In genomic region chr10:73552819-73553218, GRCh38 we compare ENCODE assay signal across 17 cellular contexts. TPM values are rescaled to one million over a fixed set of nuclear protein-coding genes. Genes with fewer than 3 reads are reported as not detected.
A peak's percentile ranks its signal among the peaks of the same experiment; 100 is the strongest.
DNase-seq lines count a peak whose midpoint lies in the region; ATAC-seq lines count a peak whose summit lies in the region.
"Had no signal": no experiment of that assay in that cellular context is flagged by ENCODE, and none has a peak within 500 bp of the region (broad histone marks: within the 10 kb centered on the region; RNA-seq: fewer than 3 reads in every experiment).

No MANE protein-coding gene starts in this region.

- H3K27me3 Mint-ChIP-seq in activated T-cell treated with anti-CD3 and anti-CD28 coated beads, Interleukin-2, amount 50 U/mL, for 24 hours: no peaks in the 10 kb centered on the region
- H3K27me3 Mint-ChIP-seq in activated naive CD4-positive, alpha-beta T cell treated with anti-CD3 and anti-CD28 coated beads for 36 hours (ENCODE audit: low read depth): no peaks in the 10 kb centered on the region

- H3K27me3 ChIP-seq in aorta (ENCODE audit: control insufficient read depth in 1 of 2, insufficient read depth in 2 of 2, low read length in 1 of 2): no peaks in the 10 kb centered on the region

- no peak overlapping the region for H3K4me3 ChIP-seq in aorta (ENCODE audit: low read length in 2 of 2)
- H3K4me3 ChIP-seq: ovary had no signal

- no peaks in the 10 kb centered on the region for H3K9me3 Mint-ChIP-seq in activated T-cell treated with anti-CD3 and anti-CD28 coated beads, Interleukin-2, amount 50 U/mL, for 24 hours
- no peaks in the 10 kb centered on the region for H3K9me3 Mint-ChIP-seq in activated naive CD4-positive, alpha-beta T cell treated with anti-CD3 and anti-CD28 coated beads for 36 hours
- H3K9me3 Mint-ChIP-seq: activated naive CD8-positive, alpha-beta T cell treated with anti-CD3 and anti-CD28 coated beads, Interleukin-2, amount 10 ng/mL, durations not matched to agents 7 days and 5 days; stimulated activated effector memory CD8-positive, alpha-beta T cell treated with anti-CD3 and anti-CD28 coated beads, Interleukin-12 subunit alpha, Interleukin-12 subunit beta, amount 100 ng/mL, for 72 hours had no signal

- no peak overlapping the region for H3K27ac ChIP-seq in aorta (ENCODE audit: low read depth in 1 of 2, low read length in 2 of 2)
- H3K27ac ChIP-seq: ovary had no signal

- intact Hi-C loops in left ventricle myocardium superior (cut with micrococcal nuclease) (no loop called here), Right ventricle myocardium superior (cut with DNase I) (no loop called here), sciatic nerve (cut with DNase I) (no loop called here), aorta (cut with DNase I) (no loop called here)
- intact Hi-C loops in activated naive CD4-positive, alpha-beta T cell treated with anti-CD3 and anti-CD28 coated beads for 36 hours (cut with micrococcal nuclease): no loop called here

- H3K36me3 Mint-ChIP-seq in activated T-cell treated with anti-CD3 and anti-CD28 coated beads, Interleukin-2, amount 50 U/mL, for 24 hours (ENCODE audit: low read depth): no peaks in the 10 kb centered on the region
- H3K36me3 Mint-ChIP-seq in activated naive CD4-positive, alpha-beta T cell treated with anti-CD3 and anti-CD28 coated beads for 36 hours (ENCODE audit: low read depth): no peaks in the 10 kb centered on the region
- H3K36me3 Mint-ChIP-seq: activated naive CD8-positive, alpha-beta T cell treated with anti-CD3 and anti-CD28 coated beads, Interleukin-2, amount 10 ng/mL, durations not matched to agents 7 days and 5 days; stimulated activated effector memory CD8-positive, alpha-beta T cell treated with anti-CD3 and anti-CD28 coated beads, Interleukin-12 subunit alpha, Interleukin-12 subunit beta, amount 100 ng/mL, for 72 hours had no signal

- H3K27ac Mint-ChIP-seq in activated T-cell treated with anti-CD3 and anti-CD28 coated beads, Interleukin-2, amount 50 U/mL, for 24 hours: no peak overlapping the region
- no peak overlapping the region for H3K27ac Mint-ChIP-seq in activated naive CD4-positive, alpha-beta T cell treated with anti-CD3 and anti-CD28 coated beads for 36 hours
- H3K27ac Mint-ChIP-seq: activated naive CD8-positive, alpha-beta T cell treated with anti-CD3 and anti-CD28 coated beads, Interleukin-2, amount 10 ng/mL, durations not matched to agents 7 days and 5 days; stimulated activated effector memory CD8-positive, alpha-beta T cell treated with anti-CD3 and anti-CD28 coated beads, Interleukin-12 subunit alpha, Interleukin-12 subunit beta, amount 100 ng/mL, for 72 hours had no signal

- H3K4me1 ChIP-seq in aorta (ENCODE audit: control insufficient read depth in 1 of 2, insufficient read depth in 2 of 2, low read length in 2 of 2): no peaks in the 10 kb centered on the region

- no peaks in the 10 kb centered on the region for H3K36me3 ChIP-seq in aorta (ENCODE audit: control insufficient read depth in 1 of 2, insufficient read depth in 2 of 2, low read length in 1 of 2)
- H3K36me3 ChIP-seq: ovary had no signal

- H3K9me3 ChIP-seq in aorta (ENCODE audit: control insufficient read depth, low read length): no peaks in the 10 kb centered on the region
- H3K9me3 ChIP-seq: ovary had no signal

- DNase-seq in left ventricle myocardium superior: no peak
- DNase-seq in Right ventricle myocardium superior: no peak
- DNase-seq in inferior parietal cortex (ENCODE audit: extremely low spot score): peak; percentile 52
- DNase-seq in sciatic nerve (ENCODE audit: low spot score): no peak
- no peak for DNase-seq in activated T-cell treated with anti-CD3 and anti-CD28 coated beads, Interleukin-2, amount 50 U/mL, for 24 hours
- DNase-seq in NCI-H526 (lab: John Stamatoyannopoulos, UW): no peak
- DNase-seq in aorta: no peak
- DNase-seq in activated naive CD4-positive, alpha-beta T cell treated with anti-CD3 and anti-CD28 coated beads for 36 hours: no peak
- DNase-seq: activated CD4-positive, alpha-beta T cell treated with anti-CD3 and anti-CD28 coated beads, Interleukin-2, amount 50 U/mL, for 4 hours; activated naive CD8-positive, alpha-beta T cell treated with anti-CD3 and anti-CD28 coated beads, Interleukin-2, amount 10 ng/mL, durations not matched to agents 7 days and 5 days; activated T-cell treated with anti-CD3 and anti-CD28 coated beads, Interleukin-2, amount 50 U/mL, for 1 hour; central memory CD4-positive, alpha-beta T cell; Karpas-422; ovary; RPMI8226; stimulated activated CD4-positive, alpha-beta T cell treated with anti-CD3 and anti-CD28 coated beads, Interleukin-12 subunit alpha, Interleukin-12 subunit beta, amount 100 ng/mL, for 4 hours had no signal

- H3K4me1 Mint-ChIP-seq in activated T-cell treated with anti-CD3 and anti-CD28 coated beads, Interleukin-2, amount 50 U/mL, for 24 hours (ENCODE audit: low read depth): no peaks in the 10 kb centered on the region
- H3K4me1 Mint-ChIP-seq in activated naive CD4-positive, alpha-beta T cell treated with anti-CD3 and anti-CD28 coated beads for 36 hours (ENCODE audit: low read depth): no peaks in the 10 kb centered on the region
- H3K4me1 Mint-ChIP-seq: activated naive CD8-positive, alpha-beta T cell treated with anti-CD3 and anti-CD28 coated beads, Interleukin-2, amount 10 ng/mL, durations not matched to agents 7 days and 5 days; stimulated activated effector memory CD8-positive, alpha-beta T cell treated with anti-CD3 and anti-CD28 coated beads, Interleukin-12 subunit alpha, Interleukin-12 subunit beta, amount 100 ng/mL, for 72 hours had no signal

- ATAC-seq in left ventricle myocardium superior (peak; percentile 4), Right ventricle myocardium superior (ENCODE audit: poor library complexity) (no peak), sciatic nerve (peak; percentile 11), aorta (ENCODE audit: low FRiP score) (no peak)
- ATAC-seq: stimulated activated effector memory CD8-positive, alpha-beta T cell treated with anti-CD3 and anti-CD28 coated beads, Interleukin-12 subunit alpha, Interleukin-12 subunit beta, amount 100 ng/mL, for 72 hours had no signal

- 80 to 86% methylated on average over 2 of the region's 2 CpGs for WGBS in aorta, 2 donors

- CTCF ChIA-PET in activated naive CD4-positive, alpha-beta T cell treated with anti-CD3 and anti-CD28 coated beads for 36 hours (lab: Charles Lee): no interaction called here

- no peak overlapping the region for H3K4me3 Mint-ChIP-seq in activated T-cell treated with anti-CD3 and anti-CD28 coated beads, Interleukin-2, amount 50 U/mL, for 24 hours
- H3K4me3 Mint-ChIP-seq in activated naive CD4-positive, alpha-beta T cell treated with anti-CD3 and anti-CD28 coated beads for 36 hours: no peak overlapping the region
- H3K4me3 Mint-ChIP-seq: activated naive CD8-positive, alpha-beta T cell treated with anti-CD3 and anti-CD28 coated beads, Interleukin-2, amount 10 ng/mL, durations not matched to agents 7 days and 5 days; stimulated activated effector memory CD8-positive, alpha-beta T cell treated with anti-CD3 and anti-CD28 coated beads, Interleukin-12 subunit alpha, Interleukin-12 subunit beta, amount 100 ng/mL, for 72 hours had no signal

RNA-seq across cellular contexts. Expression of gene USP54, which starts 38.3 kb away (rescaled TPM):
- total RNA-seq in left ventricle myocardium superior (22.4 TPM), Right ventricle myocardium superior (22.5 TPM), sciatic nerve (66.6 TPM), aorta (10 to 100 TPM; 32.6 to 45.7 TPM)
- 1 to 10 TPM; 1.9 to 6.1 TPM for polyA plus RNA-seq in aorta
- 1 to 10 TPM; 3.5 to 3.8 TPM for total RNA-seq in activated naive CD4-positive, alpha-beta T cell treated with anti-CD3 and anti-CD28 coated beads for 36 hours

RNA-seq across cellular contexts. Expression of gene PPP3CB, which starts 57.0 kb away (rescaled TPM):
- total RNA-seq in left ventricle myocardium superior (67.7 TPM), Right ventricle myocardium superior (64.1 TPM), sciatic nerve (63.1 TPM), aorta (10 to 100 TPM; 61.0 to 65.6 TPM)
- 10 to 100 TPM; 39.7 to 46.1 TPM for polyA plus RNA-seq in aorta
- total RNA-seq in activated naive CD4-positive, alpha-beta T cell treated with anti-CD3 and anti-CD28 coated beads for 36 hours: 10 to 100 TPM; 34.9 to 35.8 TPM

Comparison
In these comparisons a context has a peak if more than half of its experiments do, and no peak if none do; other contexts are left out.
1. ATAC-seq: peak in left ventricle myocardium superior (single experiment) and sciatic nerve (single experiment); none in Right ventricle myocardium superior (single experiment) and aorta (single experiment).